27 cellular contexts compared by ENCODE assay signal in the genomic region with DNA sequence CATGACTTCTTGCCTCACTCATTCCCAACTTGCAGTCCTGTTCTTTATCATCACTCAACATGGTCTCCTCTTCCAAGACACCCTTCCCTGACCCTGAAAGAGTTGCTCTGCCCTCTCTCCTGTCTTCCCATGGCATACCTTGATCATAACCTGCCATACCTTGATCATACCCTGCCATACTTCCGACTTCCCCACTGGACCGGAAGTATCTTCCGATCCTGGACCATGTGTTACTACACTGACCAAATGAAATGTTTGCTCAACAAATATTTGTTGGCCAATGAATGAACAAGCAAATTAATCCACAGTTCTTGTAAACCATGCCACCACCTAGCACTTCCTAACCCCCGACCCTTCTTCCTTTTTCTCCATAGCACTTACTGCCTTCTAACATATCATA.
"Had no signal": no experiment of that assay in that cellular context is flagged by ENCODE, and none has a peak within 500 bp of the region (broad histone marks: within the 10 kb centered on the region; RNA-seq: fewer than 3 reads in every experiment).

No MANE protein-coding gene starts in this region.

- H3K27me3 Mint-ChIP-seq: activated CD4-positive, alpha-beta T cell treated with anti-CD3 and anti-CD28 coated beads, Interleukin-2, amount 10 ng/mL, durations not matched to agents 24 days and 14 days; activated CD8-positive, alpha-beta T cell treated with anti-CD3 and anti-CD28 coated beads for 36 hours; activated T-helper 17 cell treated with anti-CD3 and anti-CD28 coated beads, Interleukin-2, amount 50 U/mL, for 72 hours had no signal

- DNase-seq: activated CD4-positive, alpha-beta T cell treated with anti-CD3 and anti-CD28 coated beads, Interleukin-2, amount 10 ng/mL, durations not matched to agents 24 days and 14 days; activated CD4-positive, alpha-beta T cell treated with anti-CD3 and anti-CD28 coated beads, Interleukin-2, amount 50 U/mL, for 4 hours; activated CD8-positive, alpha-beta T cell treated with anti-CD3 and anti-CD28 coated beads for 36 hours; activated effector memory CD4-positive, alpha-beta T cell treated with anti-CD3 and anti-CD28 coated beads, Interleukin-2, amount 50 U/mL, for 16 hours; activated naive CD4-positive, alpha-beta T cell; activated naive CD4-positive, alpha-beta T cell treated with anti-CD3 and anti-CD28 coated beads, Interleukin-2, amount 50 U/mL, for 16 hours; activated naive CD8-positive, alpha-beta T cell treated with anti-CD3 and anti-CD28 coated beads, Interleukin-2, amount 10 ng/mL, durations not matched to agents 7 days and 5 days; activated T-cell treated with anti-CD3 and anti-CD28 coated beads, Interleukin-2, amount 50 U/mL, for 1 hour; activated T-cell treated with anti-CD3 and anti-CD28 coated beads, Interleukin-2, amount 50 U/mL, for 72 hours; amygdala; cerebellar nuclear complex; MM.1S; MV-4-11; NCI-H1092; NCI-H1436 treated with DMSO at 0.1 percent for 48 hours; NCI-H1694 treated with DMSO at 0.1 percent for 48 hours; NCI-H2029; NCI-H345; NCI-H524 treated with DMSO at 0.1 percent for 48 hours; SHP77; SJCRH30 had no signal

- H3K9me3 Mint-ChIP-seq: activated CD4-positive, alpha-beta T cell treated with anti-CD3 and anti-CD28 coated beads, Interleukin-2, amount 10 ng/mL, durations not matched to agents 24 days and 14 days; activated T-helper 17 cell treated with anti-CD3 and anti-CD28 coated beads, Interleukin-2, amount 50 U/mL, for 72 hours had no signal

- H3K36me3 ChIP-seq: ascending aorta, SJCRH30 had no signal

- H3K4me1 ChIP-seq: ascending aorta, SJCRH30 had no signal

- H3K9me3 ChIP-seq: ascending aorta, SJCRH30 had no signal

- FAIRE-seq: TTC549 had no signal

- H3K27ac ChIP-seq: ascending aorta, SJCRH30, SK-N-MC had no signal

- H3K4me3 Mint-ChIP-seq: activated CD4-positive, alpha-beta T cell treated with anti-CD3 and anti-CD28 coated beads, Interleukin-2, amount 10 ng/mL, durations not matched to agents 24 days and 14 days; activated CD8-positive, alpha-beta T cell treated with anti-CD3 and anti-CD28 coated beads for 36 hours; activated naive CD8-positive, alpha-beta T cell treated with anti-CD3 and anti-CD28 coated beads, Interleukin-2, amount 10 ng/mL, durations not matched to agents 7 days and 5 days; activated T-cell treated with anti-CD3 and anti-CD28 coated beads, Interleukin-2, amount 50 U/mL, for 72 hours; activated T-helper 17 cell treated with anti-CD3 and anti-CD28 coated beads, Interleukin-2, amount 50 U/mL, for 72 hours; T-helper 1 cell treated with Interleukin-12 subunit alpha and Interleukin-12 subunit beta and Interleukin-4 antibody, amounts not matched to agents 30 μg/mL and 1 μg/mL, for 36 hours; T-helper 2 cell treated with Interferon-gamma antibody and Interleukin-4, amounts not matched to agents 5 μg/mL and 100 μg/mL, for 36 hours had no signal

- H3K27me3 ChIP-seq: ascending aorta, SJCRH30 had no signal

- H3K27ac Mint-ChIP-seq: activated CD4-positive, alpha-beta T cell treated with anti-CD3 and anti-CD28 coated beads, Interleukin-2, amount 10 ng/mL, durations not matched to agents 24 days and 14 days; activated CD8-positive, alpha-beta T cell treated with anti-CD3 and anti-CD28 coated beads for 36 hours; activated naive CD8-positive, alpha-beta T cell treated with anti-CD3 and anti-CD28 coated beads, Interleukin-2, amount 10 ng/mL, durations not matched to agents 7 days and 5 days; activated T-cell treated with anti-CD3 and anti-CD28 coated beads, Interleukin-2, amount 50 U/mL, for 72 hours; activated T-helper 17 cell treated with anti-CD3 and anti-CD28 coated beads, Interleukin-2, amount 50 U/mL, for 72 hours; T-helper 1 cell treated with Interleukin-12 subunit alpha and Interleukin-12 subunit beta and Interleukin-4 antibody, amounts not matched to agents 30 μg/mL and 1 μg/mL, for 36 hours; T-helper 2 cell treated with Interferon-gamma antibody and Interleukin-4, amounts not matched to agents 5 μg/mL and 100 μg/mL, for 36 hours had no signal

- H3K4me3 ChIP-seq: ascending aorta, SJCRH30, SK-N-MC had no signal

- ATAC-seq: activated CD8-positive, alpha-beta T cell treated with anti-CD3 and anti-CD28 coated beads for 36 hours; activated T-cell treated with anti-CD3 and anti-CD28 coated beads, Interleukin-2, amount 50 U/mL, for 72 hours; activated T-helper 17 cell treated with anti-CD3 and anti-CD28 coated beads, Interleukin-2, amount 50 U/mL, for 72 hours had no signal

- H3K4me1 Mint-ChIP-seq: activated naive CD8-positive, alpha-beta T cell treated with anti-CD3 and anti-CD28 coated beads, Interleukin-2, amount 10 ng/mL, durations not matched to agents 7 days and 5 days; activated T-helper 17 cell treated with anti-CD3 and anti-CD28 coated beads, Interleukin-2, amount 50 U/mL, for 72 hours had no signal
